8 cellular contexts compared by ENCODE assay signal in the genomic region with DNA sequence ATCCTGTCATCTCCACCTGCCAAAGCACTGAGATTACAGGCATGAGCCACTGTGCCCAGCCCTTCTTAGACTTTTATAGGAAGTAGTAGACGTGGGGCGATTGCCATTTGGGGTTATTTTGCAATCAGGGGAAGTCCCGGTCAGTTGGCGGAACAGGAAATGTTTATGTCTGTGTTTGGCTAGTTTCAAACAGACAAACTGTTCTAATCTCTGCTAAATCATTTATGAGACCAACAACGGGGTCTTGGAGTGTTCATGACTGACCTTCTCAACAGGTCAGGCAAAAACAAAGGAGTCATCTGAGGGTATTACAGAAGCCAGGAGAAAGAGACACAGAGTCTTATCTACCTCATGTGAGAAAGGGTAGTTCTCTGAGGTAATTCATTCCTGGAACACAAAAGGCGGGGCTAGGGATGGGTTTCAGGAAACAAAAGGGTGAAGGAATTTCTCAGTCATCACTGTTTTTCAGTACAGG. TPM values are rescaled to one million over a fixed set of nuclear protein-coding genes. Genes with fewer than 3 reads are reported as not detected.
DNase-seq lines count a peak whose midpoint lies in the region; ATAC-seq and TF ChIP-seq lines count a peak whose summit lies in the region.

No MANE protein-coding gene starts in this region.

- H3K27me3 ChIP-seq in adrenal gland: no peaks in the 10 kb centered on the region

- H3K9me3 ChIP-seq in adrenal gland (replicated peaks in 1 of 3): no peaks in the 10 kb centered on the region

- TF ChIP-seq POLR2A in adrenal gland (IDR thresholded peaks at IDR 0.05) (no peak), lower leg skin (IDR thresholded peaks at IDR 0.05) (no peak)

- POLR2A ChIA-PET in HEK293T (lab: Yijun Ruan, JAX): no interaction called here

- no peaks in the 10 kb centered on the region for H3K36me3 ChIP-seq in adrenal gland (replicated peaks in 1 of 2)

- peak; percentile 93 for ATAC-seq in GM21576 (IDR thresholded peaks at IDR 0.05; ENCODE audit: unreplicated experiment)

- in situ Hi-C loops in GM13976 (cut with MboI; ENCODE audit: low sequenced_read_pairs, unreplicated experiment): no loop called here

- no peaks in the 10 kb centered on the region for H3K4me1 ChIP-seq in adrenal gland (replicated peaks in 1 of 2)

- TF ChIP-seq CTCF in GM13976 (IDR thresholded peaks at IDR 0.05; ENCODE audit: borderline replicate concordance, control extremely low read depth, extremely low read depth, insufficient read depth, missing control alignments) (no peak), adrenal gland (IDR thresholded peaks at IDR 0.05) (no peak), lower leg skin (IDR thresholded peaks at IDR 0.05) (no peak)

- WGBS in adrenal gland, 4 donors: 43 to 55% (median 45%) methylated on average over 6 of the region's 6 CpGs
- 49% methylated on average over 6 of the region's 6 CpGs for WGBS in lower leg skin, 2 donors

- H3K4me3 ChIP-seq in adrenal gland (no peak overlapping the region), lower leg skin (ENCODE audit: low read depth, poor library complexity, severe bottlenecking) (no peak overlapping the region)

- intact Hi-C loops in adrenal gland (cut with DNase I) (no loop called here), lower leg skin (cut with DNase I; ENCODE audit: low total_unique reads) (no loop called here)

- peak overlapping the region in 3 of 5 donors; percentile 28 to 61 (median 55) for H3K27ac ChIP-seq in adrenal gland

- DNase-seq in GM13976 (ENCODE audit: low spot score) (peak; percentile 48), HT-29 (ENCODE audit: low spot score) (peak; percentile 18), adrenal gland (peak; percentile 25 to 67 (median 44)), lower leg skin (ENCODE audit: low spot score in 2 of 2) (peak; percentile 55 to 85), HUDEP-2 (lab: John Stamatoyannopoulos, UW; ENCODE audit: unreplicated experiment in 76 of 76) (no peak), NCI-H345 (lab: John Stamatoyannopoulos, UW) (no peak), HEK293T (ENCODE audit: extremely low spot score) (no peak)

- CTCF ChIA-PET in HEK293T (lab: Yijun Ruan, JAX): no interaction called here

TF ChIP-seq in HEK293T, 16 proteins besides CTCF, POLR2A, EP300 and RAD21:
- no peak for TF ChIP-seq FOXM1 (IDR thresholded peaks at IDR 0.05; ENCODE audit: borderline replicate concordance)
- no peak for TF ChIP-seq ZNF384 (IDR thresholded peaks at IDR 0.05)

RNA-seq across cellular contexts. Expression of a gene that starts 6.6 kb away (rescaled TPM):
- 0.94 and 1.4 TPM in 2 replicates for total RNA-seq in HT-29 (2014; rRNA removed; shearing (Covaris generic))
- total RNA-seq in adrenal gland (10 to 100 TPM in 5 of 8 donors, 1 to 10 TPM in 3; 6.3 to 10.6 (median 10.1) TPM), lower leg skin (1 to 10 TPM; 1.1 to 5.5 (median 3.3) TPM)
- 1 to 10 TPM; 3.7 to 9.6 (median 4.6) TPM for polyA plus RNA-seq in adrenal gland

Comparison
In these comparisons a context has a peak if more than half of its experiments do, and no peak if none do; other contexts are left out.
1. DNase-seq: peak in GM13976 (single experiment), HT-29 (single experiment), adrenal gland (7 of 7) and lower leg skin (2 of 2); none in HUDEP-2 (0 of 76), NCI-H345 (single experiment) and HEK293T (single experiment).